In the genomic region with DNA sequence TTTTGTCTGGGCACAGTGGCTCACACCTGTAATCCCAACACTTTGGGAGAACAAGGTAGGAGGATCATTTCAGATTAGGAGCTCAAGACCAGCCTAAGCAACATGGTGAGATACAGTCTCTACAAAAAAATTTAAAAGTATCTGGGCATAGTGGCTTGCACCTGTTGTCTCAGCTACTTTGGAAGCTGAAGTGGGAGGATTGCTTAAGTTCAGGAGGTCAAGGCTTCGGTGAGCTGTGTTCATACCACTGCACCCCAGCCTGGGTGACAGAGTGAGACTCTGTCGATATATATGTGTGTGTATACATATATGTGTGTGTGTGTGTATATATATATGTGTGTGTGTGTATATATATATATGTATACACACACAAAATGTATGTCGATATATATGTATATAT, we compare ENCODE assay signal across 23 cellular contexts.
"Had no signal": no experiment of that assay in that cellular context is flagged by ENCODE, and none has a peak within 500 bp of the region (broad histone marks: within the 10 kb centered on the region; RNA-seq: fewer than 3 reads in every experiment).

No MANE protein-coding gene starts in this region.

- H3K9me3 ChIP-seq: colonic mucosa, esophagus muscularis mucosa, esophagus squamous epithelium, gastrocnemius medialis, gastroesophageal sphincter, heart left ventricle had no signal

- H3K4me1 ChIP-seq: colonic mucosa, esophagus squamous epithelium, foreskin keratinocyte, gastrocnemius medialis, gastroesophageal sphincter, heart left ventricle had no signal

- H3K36me3 ChIP-seq: colonic mucosa, esophagus muscularis mucosa, esophagus squamous epithelium, gastrocnemius medialis, gastroesophageal sphincter, heart left ventricle had no signal

- H3K27ac ChIP-seq: colonic mucosa, coronary artery, dorsolateral prefrontal cortex, epithelial cell of prostate, esophagus muscularis mucosa, esophagus squamous epithelium, foreskin keratinocyte, gastrocnemius medialis, gastroesophageal sphincter, heart left ventricle had no signal

- ATAC-seq: effector memory CD8-positive, alpha-beta T cell; esophagus mucosa; foreskin keratinocyte; gastrocnemius medialis; gastroesophageal sphincter; heart left ventricle had no signal

- H3K4me3 ChIP-seq: colonic mucosa, coronary artery, dorsolateral prefrontal cortex, esophagus muscularis mucosa, esophagus squamous epithelium, gastrocnemius medialis, gastroesophageal sphincter, heart left ventricle had no signal

- DNase-seq: colonic mucosa; cortex of kidney; dermis blood vessel endothelial cell; dorsolateral prefrontal cortex; effector CD4-positive, alpha-beta T cell; effector CD8-positive, alpha-beta T cell; effector memory CD4-positive, alpha-beta T cell; effector memory CD8-positive, alpha-beta T cell; endodermal cell; erythroblast; esophagus squamous epithelium; foreskin fibroblast; foreskin keratinocyte; foreskin melanocyte; gastrocnemius medialis; glutamatergic neuron; head of caudate nucleus; heart left ventricle had no signal

- H3K27me3 ChIP-seq: colonic mucosa, dorsolateral prefrontal cortex, esophagus muscularis mucosa, esophagus squamous epithelium, foreskin keratinocyte, gastrocnemius medialis, gastroesophageal sphincter, heart left ventricle had no signal
